9 cellular contexts compared by ENCODE assay signal in genomic region chr20:46040902-46041535, GRCh38. TPM values are rescaled to one million over a fixed set of nuclear protein-coding genes. Genes with fewer than 3 reads are reported as not detected.
DNase-seq lines count a peak whose midpoint lies in the region; ATAC-seq, FAIRE-seq and TF ChIP-seq lines count a peak whose summit lies in the region.
"Had no signal": no experiment of that assay in that cellular context is flagged by ENCODE, and none has a peak within 500 bp of the region (broad histone marks: within the 10 kb centered on the region; RNA-seq: fewer than 3 reads in every experiment).

No MANE protein-coding gene starts in this region.

- DNase-seq in GM19240 (ENCODE audit: insufficient read length, low spot score) = peak; percentile 45
- DNase-seq in astrocyte (ENCODE audit: low read depth) = peak; percentile 10
- peak; percentile 76 for DNase-seq in neuronal stem cell (ENCODE audit: low spot score)
- DNase-seq in NCI-H187 (lab: John Stamatoyannopoulos, UW) = no peak
- DNase-seq in medulla oblongata (ENCODE audit: extremely low spot score) = no peak
- no peak for DNase-seq in BE2C

- no peak for TF ChIP-seq CTCF in astrocyte (IDR thresholded peaks at IDR 0.05; ENCODE audit: insufficient read depth, low read depth, low read length)
- TF ChIP-seq CTCF in BE2C (IDR thresholded peaks at IDR 0.05; ENCODE audit: low read depth, low read length) = no peak

- H4K91ac ChIP-seq in neuronal stem cell (ENCODE audit: low read depth, low read length, poor library complexity) = no peak overlapping the region

- H3K9ac ChIP-seq in astrocyte (ENCODE audit: low read length) (no peak overlapping the region), neuronal stem cell (ENCODE audit: low read depth, low read length, poor library complexity) (no peak overlapping the region)

- H3K79me1 ChIP-seq in neuronal stem cell (ENCODE audit: low read depth, low read length) = no peaks in the 10 kb centered on the region

- H3K27me3 ChIP-seq in astrocyte (ENCODE audit: insufficient read depth, low read length) (peaks cover 10% of the 10 kb centered on the region), neuronal stem cell (ENCODE audit: control insufficient read depth in 3 of 3, insufficient read depth in 3 of 3, low read depth in 1 of 3, low read length in 3 of 3) (peaks cover 0 to 24% (median 6%) of the 10 kb centered on the region in 3 experiments), BE2C (no peaks in the 10 kb centered on the region)

- no peak for ATAC-seq in GM18520 (IDR thresholded peaks at IDR 0.05; ENCODE audit: unreplicated experiment)

- H4K8ac ChIP-seq in neuronal stem cell (ENCODE audit: low read depth, low read length) = no peak overlapping the region

- H3K9me3 ChIP-seq in astrocyte (ENCODE audit: insufficient read depth, low read depth, low read length) = no peaks in the 10 kb centered on the region
- peaks cover 0 to 3% of the 10 kb centered on the region in 2 donors for H3K9me3 ChIP-seq in neuronal stem cell (replicated peaks in 1 of 2; ENCODE audit: control insufficient read depth in 2 of 2, insufficient read depth in 1 of 2, low read depth in 1 of 2, low read length in 2 of 2)
- H3K9me3 ChIP-seq in BE2C = no peaks in the 10 kb centered on the region

- FAIRE-seq in astrocyte (lab: Jason Lieb, UNC) = no peak

- peaks cover 80% of the 10 kb centered on the region for H3K27me3 Mint-ChIP-seq in astrocyte (ENCODE audit: low read depth, unreplicated experiment)

- no peak overlapping the region for H2BK15ac ChIP-seq in neuronal stem cell (ENCODE audit: low read length)

- H3K4me2 ChIP-seq in astrocyte (ENCODE audit: low read length) (no peak overlapping the region), neuronal stem cell (ENCODE audit: insufficient read depth, low read length, poor library complexity, severe bottlenecking) (no peak overlapping the region)

- H2AK5ac ChIP-seq in neuronal stem cell (ENCODE audit: low read depth, low read length) = no peak overlapping the region

- H3K79me2 ChIP-seq in astrocyte (ENCODE audit: insufficient read depth, low read length) = no peaks in the 10 kb centered on the region

- H2BK5ac ChIP-seq in neuronal stem cell (ENCODE audit: low read length) = no peak overlapping the region

- H3K9me3 Mint-ChIP-seq in astrocyte (ENCODE audit: unreplicated experiment) = peaks cover 9% of the 10 kb centered on the region

- H3K18ac ChIP-seq in neuronal stem cell (ENCODE audit: low read length) = no peak overlapping the region

- H2AFZ ChIP-seq in astrocyte (ENCODE audit: low read depth, low read length) (no peak overlapping the region), neuronal stem cell (ENCODE audit: low read length) (no peak overlapping the region)

- no peak overlapping the region for H3K4me3 Mint-ChIP-seq in astrocyte (ENCODE audit: unreplicated experiment)

- H3K14ac ChIP-seq in neuronal stem cell (ENCODE audit: low read length) = no peak overlapping the region

- peaks cover 3% of the 10 kb centered on the region for H4K20me1 ChIP-seq in astrocyte (ENCODE audit: insufficient read depth, low read length)

- no peak overlapping the region for H2BK12ac ChIP-seq in neuronal stem cell (ENCODE audit: low read length)

- H3K36me3 Mint-ChIP-seq in astrocyte (ENCODE audit: low read depth, unreplicated experiment) = peaks cover 6% of the 10 kb centered on the region

- H3K4me1 ChIP-seq in astrocyte (ENCODE audit: insufficient read depth, low read length) (no peaks in the 10 kb centered on the region), neuronal stem cell (ENCODE audit: control insufficient read depth in 2 of 2, insufficient read depth in 1 of 2, low read depth in 1 of 2, low read length in 2 of 2) (no peaks in the 10 kb centered on the region), BE2C (no peaks in the 10 kb centered on the region)

- H2BK120ac ChIP-seq in neuronal stem cell (ENCODE audit: low read depth, low read length) = no peak overlapping the region

- no CpG with 5 or more reads among the region's 18 CpGs for WGBS in neuronal stem cell (ENCODE audit: extremely low coverage in 2 of 2, insufficient read length in 2 of 2, insufficient replicate concordance in 1 of 2), 2 donors

- H3K27ac ChIP-seq in astrocyte (ENCODE audit: low read depth, low read length) (no peak overlapping the region), neuronal stem cell (replicated peaks; ENCODE audit: low read length) (no peak overlapping the region)
- H3K27ac ChIP-seq: skin epidermis had no signal

- no peak overlapping the region for H3K27ac Mint-ChIP-seq in astrocyte (ENCODE audit: unreplicated experiment)

- H3K36me3 ChIP-seq in astrocyte (ENCODE audit: insufficient read depth, low read length) (no peaks in the 10 kb centered on the region), neuronal stem cell (replicated peaks in 1 of 2; ENCODE audit: control insufficient read depth in 2 of 2, insufficient read depth in 2 of 2, low read length in 2 of 2) (no peaks in the 10 kb centered on the region), BE2C (no peaks in the 10 kb centered on the region)

- H3K4me1 Mint-ChIP-seq in astrocyte (ENCODE audit: low read depth, unreplicated experiment) = no peaks in the 10 kb centered on the region

- no peak overlapping the region for H3K4ac ChIP-seq in neuronal stem cell (ENCODE audit: low read length)

- H3K4me3 ChIP-seq in astrocyte (ENCODE audit: insufficient read depth, low read depth, low read length) (no peak overlapping the region), neuronal stem cell (ENCODE audit: low read length in 2 of 2) (no peak overlapping the region), BE2C (ENCODE audit: low read depth, low read length) (no peak overlapping the region)
- H3K4me3 ChIP-seq: skin epidermis had no signal

- no peak overlapping the region for H3K23ac ChIP-seq in neuronal stem cell (ENCODE audit: low read depth, low read length, poor library complexity)

TF ChIP-seq in PFSK-1, 5 proteins besides CTCF, POLR2A, EP300 and RAD21:
- no peak for TF ChIP-seq FOXP2 (optimal IDR thresholded peaks at IDR 0.05; ENCODE audit: borderline replicate concordance, extremely low read depth, extremely low read length, insufficient read depth)
- TF ChIP-seq, protein P1, sequence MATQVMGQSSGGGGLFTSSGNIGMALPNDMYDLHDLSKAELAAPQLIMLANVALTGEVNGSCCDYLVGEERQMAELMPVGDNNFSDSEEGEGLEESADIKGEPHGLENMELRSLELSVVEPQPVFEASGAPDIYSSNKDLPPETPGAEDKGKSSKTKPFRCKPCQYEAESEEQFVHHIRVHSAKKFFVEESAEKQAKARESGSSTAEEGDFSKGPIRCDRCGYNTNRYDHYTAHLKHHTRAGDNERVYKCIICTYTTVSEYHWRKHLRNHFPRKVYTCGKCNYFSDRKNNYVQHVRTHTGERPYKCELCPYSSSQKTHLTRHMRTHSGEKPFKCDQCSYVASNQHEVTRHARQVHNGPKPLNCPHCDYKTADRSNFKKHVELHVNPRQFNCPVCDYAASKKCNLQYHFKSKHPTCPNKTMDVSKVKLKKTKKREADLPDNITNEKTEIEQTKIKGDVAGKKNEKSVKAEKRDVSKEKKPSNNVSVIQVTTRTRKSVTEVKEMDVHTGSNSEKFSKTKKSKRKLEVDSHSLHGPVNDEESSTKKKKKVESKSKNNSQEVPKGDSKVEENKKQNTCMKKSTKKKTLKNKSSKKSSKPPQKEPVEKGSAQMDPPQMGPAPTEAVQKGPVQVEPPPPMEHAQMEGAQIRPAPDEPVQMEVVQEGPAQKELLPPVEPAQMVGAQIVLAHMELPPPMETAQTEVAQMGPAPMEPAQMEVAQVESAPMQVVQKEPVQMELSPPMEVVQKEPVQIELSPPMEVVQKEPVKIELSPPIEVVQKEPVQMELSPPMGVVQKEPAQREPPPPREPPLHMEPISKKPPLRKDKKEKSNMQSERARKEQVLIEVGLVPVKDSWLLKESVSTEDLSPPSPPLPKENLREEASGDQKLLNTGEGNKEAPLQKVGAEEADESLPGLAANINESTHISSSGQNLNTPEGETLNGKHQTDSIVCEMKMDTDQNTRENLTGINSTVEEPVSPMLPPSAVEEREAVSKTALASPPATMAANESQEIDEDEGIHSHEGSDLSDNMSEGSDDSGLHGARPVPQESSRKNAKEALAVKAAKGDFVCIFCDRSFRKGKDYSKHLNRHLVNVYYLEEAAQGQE (IDR thresholded peaks at IDR 0.05; ENCODE audit: insufficient read depth in 1 of 2, low read depth in 2 of 2, low read length in 2 of 2) = peak; percentile 96 to 98

RNA-seq across cellular contexts. Expression of gene SLC12A5, which starts 12.0 kb away (rescaled TPM):
- 11.8 TPM for polyA plus RNA-seq in PFSK-1 (2012; ENCODE audit: insufficient read length, low read depth)
- total RNA-seq in astrocyte = 14.6 and 15.2 TPM in 2 replicates
- polyA plus RNA-seq in neuronal stem cell (2013, experiment 1 of 2) = 8.5 TPM
- polyA plus RNA-seq in neuronal stem cell (2013, experiment 2 of 2) = 6.5 TPM
- polyA plus RNA-seq in BE2C (2012; ENCODE audit: insufficient read depth, insufficient read length, low read depth) = 9.0 TPM

RNA-seq across cellular contexts. Expression of gene MMP9, which starts 32.3 kb away (rescaled TPM):
- not detected for polyA plus RNA-seq in PFSK-1 (2012; ENCODE audit: insufficient read length, low read depth)
- 12.0 and 18.7 TPM in 2 replicates for total RNA-seq in astrocyte
- 0.18 TPM for polyA plus RNA-seq in neuronal stem cell (2013, experiment 1 of 2)
- 0.18 TPM for polyA plus RNA-seq in neuronal stem cell (2013, experiment 2 of 2)
- not detected for polyA plus RNA-seq in BE2C (2012; ENCODE audit: insufficient read depth, insufficient read length, low read depth)

RNA-seq across cellular contexts. Expression of gene NCOA5, which starts 48.7 kb away (rescaled TPM):
- 21.5 TPM for polyA plus RNA-seq in PFSK-1 (2012; ENCODE audit: insufficient read length, low read depth)
- total RNA-seq in astrocyte = 19.3 and 20.7 TPM in 2 replicates
- polyA plus RNA-seq in neuronal stem cell (2013, experiment 1 of 2) = 15.5 TPM
- polyA plus RNA-seq in neuronal stem cell (2013, experiment 2 of 2) = 15.9 TPM
- 37.4 TPM for polyA plus RNA-seq in BE2C (2012; ENCODE audit: insufficient read depth, insufficient read length, low read depth)

Comparison
In these comparisons a context has a peak if more than half of its experiments do, and no peak if none do; other contexts are left out.
1. DNase-seq: peak in GM19240 (single experiment), astrocyte (single experiment) and neuronal stem cell (single experiment); none in NCI-H187 (0 of 2), medulla oblongata (single experiment) and BE2C (single experiment).